ENCODE assay signal across 8 cellular contexts in genomic region chr19:13959962-13960862, GRCh38. TPM values are rescaled to one million over a fixed set of nuclear protein-coding genes. Genes with fewer than 3 reads are reported as not detected.
DNase-seq lines count a peak whose midpoint lies in the region; ATAC-seq and TF ChIP-seq lines count a peak whose summit lies in the region.

No MANE protein-coding gene starts in this region.

- peak overlapping the region; percentile 51 for H3K27ac Mint-ChIP-seq in activated CD4-positive, alpha-beta memory T cell treated with anti-CD3 and anti-CD28 coated beads for 36 hours
- H3K27ac Mint-ChIP-seq in activated CD4-positive, alpha-beta memory T cell treated with anti-CD3 and anti-CD28 coated beads, Interleukin-2, amount 10 ng/mL, durations not matched to agents 7 days and 5 days: no peak overlapping the region

- peak; percentile 11 for TF ChIP-seq CTCF in RWPE2 (IDR thresholded peaks at IDR 0.05; ENCODE audit: poor library complexity, severe bottlenecking)
- peak; percentile 22 for TF ChIP-seq CTCF in epithelial cell of esophagus (IDR thresholded peaks at IDR 0.05; ENCODE audit: insufficient read depth, low read depth, low read length, missing control alignments)
- peak; percentile 27 for TF ChIP-seq CTCF in smooth muscle cell (IDR thresholded peaks at IDR 0.05; ENCODE audit: borderline replicate concordance, insufficient read depth, poor library complexity, severe bottlenecking)

- H3K36me3 ChIP-seq in RWPE2 (ENCODE audit: low read depth) (peaks cover 54% of the 10 kb centered on the region), smooth muscle cell (ENCODE audit: low read depth) (no peaks in the 10 kb centered on the region)

- WGBS in smooth muscle cell (ENCODE audit: low lambda C conversion rate): 93% methylated on average over 27 of the region's 27 CpGs

- CTCF ChIA-PET in activated CD4-positive, alpha-beta memory T cell treated with anti-CD3 and anti-CD28 coated beads for 36 hours (lab: Charles Lee): interaction anchor here (0.6 kb wide), 1 partner anchor 12 kb away, joined by 3 read pairs; no protein-coding TSS in a partner anchor
- CTCF ChIA-PET in activated CD4-positive, alpha-beta memory T cell treated with anti-CD3 and anti-CD28 coated beads, Interleukin-2, amount 10 ng/mL, durations not matched to agents 7 days and 5 days (lab: Charles Lee): interaction anchor here (0.6 kb wide), 2 partner anchors 108 to 111 kb away, joined by 3 to 5 read pairs; no protein-coding TSS in a partner anchor

- peaks cover 9% of the 10 kb centered on the region for H3F3A ChIP-seq in smooth muscle cell (ENCODE audit: low read depth)

- intact Hi-C loops in activated CD4-positive, alpha-beta memory T cell treated with anti-CD3 and anti-CD28 coated beads for 36 hours (cut with micrococcal nuclease): no loop called here

- H3K36me3 Mint-ChIP-seq in activated CD4-positive, alpha-beta memory T cell treated with anti-CD3 and anti-CD28 coated beads for 36 hours: peaks cover 24% of the 10 kb centered on the region
- peaks cover 50% of the 10 kb centered on the region for H3K36me3 Mint-ChIP-seq in activated CD4-positive, alpha-beta memory T cell treated with anti-CD3 and anti-CD28 coated beads, Interleukin-2, amount 10 ng/mL, durations not matched to agents 7 days and 5 days (ENCODE audit: low read depth)

- no peak overlapping the region for H3K27ac ChIP-seq in RWPE2 (ENCODE audit: poor library complexity, severe bottlenecking)
- no peak overlapping the region for H3K27ac ChIP-seq in smooth muscle cell (ENCODE audit: low read depth)

- H3K4me1 ChIP-seq in RWPE2 (ENCODE audit: insufficient read depth, poor library complexity, severe bottlenecking): no peaks in the 10 kb centered on the region
- peaks cover 13% of the 10 kb centered on the region for H3K4me1 ChIP-seq in smooth muscle cell (ENCODE audit: low read depth)

- ATAC-seq in RWPE2 (ENCODE audit: low read depth) (peak; percentile 19; the same call in 1 of the 3 replicates), GM21423 (IDR thresholded peaks at IDR 0.05; ENCODE audit: unreplicated experiment) (no peak), GM18519 (IDR thresholded peaks at IDR 0.05; ENCODE audit: low FRiP score, unreplicated experiment) (no peak), GM21515 (IDR thresholded peaks at IDR 0.05; ENCODE audit: unreplicated experiment) (no peak)

- no peaks in the 10 kb centered on the region for H3K79me2 ChIP-seq in smooth muscle cell (ENCODE audit: low read depth)

- DNase-seq in activated CD4-positive, alpha-beta memory T cell treated with anti-CD3 and anti-CD28 coated beads for 36 hours: no peak
- DNase-seq in activated CD4-positive, alpha-beta memory T cell treated with anti-CD3 and anti-CD28 coated beads, Interleukin-2, amount 10 ng/mL, durations not matched to agents 7 days and 5 days: no peak
- DNase-seq in RWPE2 (ENCODE audit: low spot score): no peak
- no peak for DNase-seq in epithelial cell of esophagus (ENCODE audit: low read depth)
- DNase-seq in smooth muscle cell (lab: John Stamatoyannopoulos, UW; ENCODE audit: unreplicated experiment): no peak

- H3K4me1 Mint-ChIP-seq in activated CD4-positive, alpha-beta memory T cell treated with anti-CD3 and anti-CD28 coated beads for 36 hours (ENCODE audit: low read depth): no peaks in the 10 kb centered on the region
- no peaks in the 10 kb centered on the region for H3K4me1 Mint-ChIP-seq in activated CD4-positive, alpha-beta memory T cell treated with anti-CD3 and anti-CD28 coated beads, Interleukin-2, amount 10 ng/mL, durations not matched to agents 7 days and 5 days

- no peak overlapping the region for H3K4me3 Mint-ChIP-seq in activated CD4-positive, alpha-beta memory T cell treated with anti-CD3 and anti-CD28 coated beads for 36 hours
- no peak overlapping the region for H3K4me3 Mint-ChIP-seq in activated CD4-positive, alpha-beta memory T cell treated with anti-CD3 and anti-CD28 coated beads, Interleukin-2, amount 10 ng/mL, durations not matched to agents 7 days and 5 days

- H3K9me3 ChIP-seq in RWPE2 (ENCODE audit: severe bottlenecking) (no peaks in the 10 kb centered on the region), smooth muscle cell (replicated peaks; ENCODE audit: low read depth) (no peaks in the 10 kb centered on the region)

- no peaks in the 10 kb centered on the region for H3K27me3 Mint-ChIP-seq in activated CD4-positive, alpha-beta memory T cell treated with anti-CD3 and anti-CD28 coated beads for 36 hours
- H3K27me3 Mint-ChIP-seq in activated CD4-positive, alpha-beta memory T cell treated with anti-CD3 and anti-CD28 coated beads, Interleukin-2, amount 10 ng/mL, durations not matched to agents 7 days and 5 days: no peaks in the 10 kb centered on the region

- POLR2A ChIA-PET in activated CD4-positive, alpha-beta memory T cell treated with anti-CD3 and anti-CD28 coated beads for 36 hours (lab: Charles Lee): no interaction called here
- POLR2A ChIA-PET in activated CD4-positive, alpha-beta memory T cell treated with anti-CD3 and anti-CD28 coated beads, Interleukin-2, amount 10 ng/mL, durations not matched to agents 7 days and 5 days (lab: Charles Lee): interaction anchor here (0.5 to 1.3 kb wide), 3 partner anchors 10 to 59 kb away, joined by 3 read pairs; no protein-coding TSS in a partner anchor

- no peaks in the 10 kb centered on the region for H3K9me3 Mint-ChIP-seq in activated CD4-positive, alpha-beta memory T cell treated with anti-CD3 and anti-CD28 coated beads for 36 hours
- H3K9me3 Mint-ChIP-seq in activated CD4-positive, alpha-beta memory T cell treated with anti-CD3 and anti-CD28 coated beads, Interleukin-2, amount 10 ng/mL, durations not matched to agents 7 days and 5 days: no peaks in the 10 kb centered on the region

- no peak overlapping the region for H3K4me2 ChIP-seq in smooth muscle cell

- no peak overlapping the region for H3K9ac ChIP-seq in smooth muscle cell (ENCODE audit: low read depth)

- H4K20me1 ChIP-seq in smooth muscle cell (ENCODE audit: low read depth): no peaks in the 10 kb centered on the region

- H3K27me3 ChIP-seq in RWPE2 (ENCODE audit: insufficient read depth, poor library complexity, severe bottlenecking) (no peaks in the 10 kb centered on the region), smooth muscle cell (ENCODE audit: low read depth) (no peaks in the 10 kb centered on the region)

- no peak overlapping the region for H2AFZ ChIP-seq in smooth muscle cell (ENCODE audit: low read depth)

- H3K4me3 ChIP-seq in RWPE2 (ENCODE audit: severe bottlenecking) (no peak overlapping the region), epithelial cell of esophagus (ENCODE audit: low read length) (no peak overlapping the region), smooth muscle cell (no peak overlapping the region)

RNA-seq across cellular contexts. Expression of gene DCAF15, which starts 7.9 kb away (rescaled TPM):
- total RNA-seq in activated CD4-positive, alpha-beta memory T cell treated with anti-CD3 and anti-CD28 coated beads for 36 hours: 10 to 100 TPM; 67.0 to 72.0 TPM
- total RNA-seq in activated CD4-positive, alpha-beta memory T cell treated with anti-CD3 and anti-CD28 coated beads, Interleukin-2, amount 10 ng/mL, durations not matched to agents 7 days and 5 days: 10 to 100 TPM; 76.2 to 78.4 TPM
- 12.4 and 15.9 TPM in 2 replicates for total RNA-seq in smooth muscle cell
- 27.0 and 30.9 TPM in 2 replicates for polyA plus RNA-seq in smooth muscle cell

RNA-seq across cellular contexts. Expression of gene PODNL1, which starts 22.0 kb away (rescaled TPM):
- total RNA-seq in activated CD4-positive, alpha-beta memory T cell treated with anti-CD3 and anti-CD28 coated beads for 36 hours: under 1 TPM; 0.34 to 0.50 TPM
- total RNA-seq in activated CD4-positive, alpha-beta memory T cell treated with anti-CD3 and anti-CD28 coated beads, Interleukin-2, amount 10 ng/mL, durations not matched to agents 7 days and 5 days: under 1 TPM; 0.35 to 0.48 TPM
- total RNA-seq in smooth muscle cell: 5.2 and 8.9 TPM in 2 replicates
- polyA plus RNA-seq in smooth muscle cell: 34.3 and 53.9 TPM in 2 replicates

RNA-seq across cellular contexts. Expression of gene RFX1, which starts 45.9 kb away (rescaled TPM):
- total RNA-seq in activated CD4-positive, alpha-beta memory T cell treated with anti-CD3 and anti-CD28 coated beads for 36 hours: 10 to 100 TPM; 14.4 to 15.2 TPM
- total RNA-seq in activated CD4-positive, alpha-beta memory T cell treated with anti-CD3 and anti-CD28 coated beads, Interleukin-2, amount 10 ng/mL, durations not matched to agents 7 days and 5 days: 10 to 100 TPM; 16.8 to 18.6 TPM
- 0.45 and 2.2 TPM in 2 replicates for total RNA-seq in smooth muscle cell
- 2.2 and 2.8 TPM in 2 replicates for polyA plus RNA-seq in smooth muscle cell

RNA-seq across cellular contexts. Expression of gene CC2D1A, which starts 54.2 kb away (rescaled TPM):
- total RNA-seq in activated CD4-positive, alpha-beta memory T cell treated with anti-CD3 and anti-CD28 coated beads for 36 hours: 10 to 100 TPM; 25.8 to 31.0 TPM
- 10 to 100 TPM; 30.6 to 32.7 TPM for total RNA-seq in activated CD4-positive, alpha-beta memory T cell treated with anti-CD3 and anti-CD28 coated beads, Interleukin-2, amount 10 ng/mL, durations not matched to agents 7 days and 5 days
- total RNA-seq in smooth muscle cell: 8.0 and 9.5 TPM in 2 replicates
- 26.3 and 28.0 TPM in 2 replicates for polyA plus RNA-seq in smooth muscle cell

RNA-seq across cellular contexts. Expression of gene BRME1, which starts 54.3 kb away (rescaled TPM):
- total RNA-seq in activated CD4-positive, alpha-beta memory T cell treated with anti-CD3 and anti-CD28 coated beads for 36 hours: 1 to 10 TPM; 7.7 to 9.0 TPM
- 1 to 10 TPM; 3.8 to 4.4 TPM for total RNA-seq in activated CD4-positive, alpha-beta memory T cell treated with anti-CD3 and anti-CD28 coated beads, Interleukin-2, amount 10 ng/mL, durations not matched to agents 7 days and 5 days
- 0.72 and 1.2 TPM in 2 replicates for total RNA-seq in smooth muscle cell
- polyA plus RNA-seq in smooth muscle cell: 2.2 and 3.3 TPM in 2 replicates
